In genomic region chr5:173298213-173298933, GRCh38 we compare ENCODE assay signal across 19 cellular contexts. TPM values are rescaled to one million over a fixed set of nuclear protein-coding genes. Genes with fewer than 3 reads are reported as not detected.
A peak's percentile ranks its signal among the peaks of the same experiment; 100 is the strongest.
DNase-seq lines count a peak whose midpoint lies in the region; ATAC-seq, FAIRE-seq and TF ChIP-seq lines count a peak whose summit lies in the region.
"Had no signal": no experiment of that assay in that cellular context is flagged by ENCODE, and none has a peak within 500 bp of the region (broad histone marks: within the 10 kb centered on the region; RNA-seq: fewer than 3 reads in every experiment).

No MANE protein-coding gene starts in this region.

- H3K4me1 ChIP-seq in HepG2 (ENCODE audit: insufficient read depth, low read length) (peaks cover 93% of the 10 kb centered on the region), right lobe of liver (no peaks in the 10 kb centered on the region), mesendoderm (ENCODE audit: control insufficient read depth, low read depth, low read length) (peaks cover 1% of the 10 kb centered on the region), neuronal stem cell (ENCODE audit: control insufficient read depth in 2 of 2, insufficient read depth in 1 of 2, low read depth in 1 of 2, low read length in 2 of 2) (peaks cover 32 to 46% of the 10 kb centered on the region in 2 donors), hepatocyte (ENCODE audit: insufficient read depth) (peaks cover 2% of the 10 kb centered on the region)

- H3K14ac ChIP-seq in neuronal stem cell (ENCODE audit: low read length): no peak overlapping the region

- no peak for FAIRE-seq in HepG2 (lab: Jason Lieb, UNC)
- FAIRE-seq: GM12892 had no signal

- DNase-seq in HepG2 (ENCODE audit: low spot score) (no peak), right lobe of liver (no peak), mesendoderm (peak; percentile 60), neuronal stem cell (ENCODE audit: low spot score) (no peak), A172 (ENCODE audit: low spot score) (no peak), hepatocyte (ENCODE audit: low spot score) (no peak)
- no peak for DNase-seq in activated CD4-positive, alpha-beta T cell treated with anti-CD3 and anti-CD28 coated beads, Interleukin-2, amount 50 U/mL, for 48 hours
- DNase-seq: AML-193; Calu3; CD4-positive, CD25-positive, alpha-beta regulatory T cell; DMS 273 treated with DMSO at 0.1 percent for 48 hours; DND-41; GDM1; Karpas-422 had no signal

- H3K27me3 ChIP-seq in HepG2 (ENCODE audit: control insufficient read depth in 1 of 2, insufficient read depth in 2 of 2, low read length in 2 of 2) (no peaks in the 10 kb centered on the region; a peak in 1 of 5 replicates), right lobe of liver (no peaks in the 10 kb centered on the region), mesendoderm (ENCODE audit: insufficient read depth, low read length, poor library complexity) (no peaks in the 10 kb centered on the region), neuronal stem cell (ENCODE audit: control insufficient read depth in 3 of 3, insufficient read depth in 3 of 3, low read depth in 1 of 3, low read length in 3 of 3) (peaks cover 0 to 11% (median 0%) of the 10 kb centered on the region in 3 experiments), hepatocyte (no peaks in the 10 kb centered on the region)

- peak overlapping the region; percentile 10 for H2BK120ac ChIP-seq in mesendoderm (ENCODE audit: low read depth, low read length)
- no peak overlapping the region for H2BK120ac ChIP-seq in neuronal stem cell (ENCODE audit: low read depth, low read length)

- H3K4ac ChIP-seq in mesendoderm (ENCODE audit: low read depth, low read length) (peak overlapping the region; percentile 6), neuronal stem cell (ENCODE audit: low read length) (peak overlapping the region; percentile 61)

- peak overlapping the region; percentile 47; the same call in 1 of the 2 replicates for H3K9ac ChIP-seq in HepG2 (ENCODE audit: insufficient read depth, low read depth, low read length)
- no peak overlapping the region for H3K9ac ChIP-seq in mesendoderm (ENCODE audit: low read length)
- no peak overlapping the region for H3K9ac ChIP-seq in neuronal stem cell (ENCODE audit: low read depth, low read length, poor library complexity)
- H3K9ac ChIP-seq: BLaER1 treated with 17β-estradiol and CSF1 and Interleukin-3, amounts not matched to agents 10 nM and 100 nM had no signal

- H4K20me1 ChIP-seq in HepG2 (ENCODE audit: insufficient read depth, low read length) (no peaks in the 10 kb centered on the region), hepatocyte (ENCODE audit: insufficient read depth, poor library complexity, severe bottlenecking) (no peaks in the 10 kb centered on the region)
- H4K20me1 ChIP-seq: BLaER1 treated with 17β-estradiol and CSF1 and Interleukin-3, amounts not matched to agents 10 nM and 100 nM had no signal

- H2BK15ac ChIP-seq in mesendoderm (replicated peaks; ENCODE audit: low read depth): no peak overlapping the region
- H2BK15ac ChIP-seq in neuronal stem cell (ENCODE audit: low read length): no peak overlapping the region

- intact Hi-C loops in HepG2 (cut with micrococcal nuclease; ENCODE audit: unreplicated experiment): loop anchor here (2.0 kb wide), 1 partner anchor 16 kb away; no protein-coding TSS in a partner anchor
- intact Hi-C loops in right lobe of liver (cut with DNase I): loop anchor here (5.0 to 10.0 kb wide), 3 partner anchors 34 to 279 kb away; no protein-coding TSS in a partner anchor

- CTCF ChIA-PET in HepG2 (lab: Yijun Ruan, JAX; ENCODE audit: low intra/inter-chr PET ratio, low total read pairs): interaction anchor here (2.6 kb wide), 1 partner anchor 33 kb away, joined by 9 read pairs; no protein-coding TSS in a partner anchor

- H3K27ac ChIP-seq in HepG2 (ENCODE audit: extremely low read length, insufficient read depth, low read length): no peak overlapping the region
- no peak overlapping the region for H3K27ac ChIP-seq in right lobe of liver
- no peak overlapping the region for H3K27ac ChIP-seq in mesendoderm (ENCODE audit: low read depth, low read length)
- peak overlapping the region; percentile 71 for H3K27ac ChIP-seq in neuronal stem cell (replicated peaks; ENCODE audit: low read length)
- no peak overlapping the region for H3K27ac ChIP-seq in hepatocyte
- H3K27ac ChIP-seq: 22Rv1; BLaER1 treated with 17β-estradiol and CSF1 and Interleukin-3, amounts not matched to agents 10 nM and 100 nM had no signal

- 55% methylated on average over 19 of the region's 19 CpGs for WGBS in HepG2 (ENCODE audit: low lambda C conversion rate)
- WGBS in right lobe of liver (ENCODE audit: insufficient coverage, low coverage, low lambda C conversion rate, missing lambda C conversion rate): 59% methylated on average over 15 of the region's 19 CpGs
- WGBS in mesendoderm (ENCODE audit: extremely low coverage, insufficient coverage, low lambda C conversion rate): no CpG with 5 or more reads among the region's 19 CpGs
- no CpG with 5 or more reads among the region's 19 CpGs for WGBS in neuronal stem cell (ENCODE audit: extremely low coverage in 2 of 2, insufficient read length in 2 of 2, insufficient replicate concordance in 1 of 2), 2 donors
- WGBS in hepatocyte (ENCODE audit: low lambda C conversion rate, missing lambda C conversion rate): 81% methylated on average over 19 of the region's 19 CpGs

- POLR2A ChIA-PET in HepG2 (lab: Yijun Ruan, JAX): interaction anchor here (1.2 to 11.1 kb wide), 3 partner anchors 18 to 439 kb away, joined by 3 to 513 read pairs (median 3); partner anchors contain the start of gene STC2

- H3K4me3 ChIP-seq in HepG2 (replicated peaks in 1 of 3; ENCODE audit: insufficient read depth in 1 of 3, low read depth in 2 of 3, low read length in 3 of 3) (peak overlapping the region; percentile 40 to 69 (median 60)), right lobe of liver (no peak overlapping the region), mesendoderm (ENCODE audit: low read length) (no peak overlapping the region), neuronal stem cell (ENCODE audit: low read length in 2 of 2) (no peak overlapping the region), hepatocyte (no peak overlapping the region)
- H3K4me3 ChIP-seq: BLaER1 treated with 17β-estradiol and CSF1 and Interleukin-3, amounts not matched to agents 10 nM and 100 nM had no signal

- no peaks in the 10 kb centered on the region for H3K9me3 ChIP-seq in HepG2 (ENCODE audit: low read length)
- no peaks in the 10 kb centered on the region for H3K9me3 ChIP-seq in right lobe of liver
- no peaks in the 10 kb centered on the region for H3K9me3 ChIP-seq in neuronal stem cell (replicated peaks in 1 of 2; ENCODE audit: control insufficient read depth in 2 of 2, insufficient read depth in 1 of 2, low read depth in 1 of 2, low read length in 2 of 2)
- no peaks in the 10 kb centered on the region for H3K9me3 ChIP-seq in hepatocyte (ENCODE audit: low read depth)
- H3K9me3 ChIP-seq: BLaER1 treated with 17β-estradiol and CSF1 and Interleukin-3, amounts not matched to agents 10 nM and 100 nM had no signal

- no peaks in the 10 kb centered on the region for H3K79me2 ChIP-seq in HepG2 (ENCODE audit: insufficient read depth, low read length)
- H3K79me2 ChIP-seq in mesendoderm (ENCODE audit: control insufficient read depth, insufficient read depth, low read length): no peaks in the 10 kb centered on the region
- H3K79me2 ChIP-seq in hepatocyte: no peaks in the 10 kb centered on the region

- H2AK5ac ChIP-seq in mesendoderm (ENCODE audit: low read length): no peak overlapping the region
- H2AK5ac ChIP-seq in neuronal stem cell (ENCODE audit: low read depth, low read length): peak overlapping the region; percentile 76

- TF ChIP-seq POLR2A in HepG2 (IDR thresholded peaks at IDR 0.05; ENCODE audit: insufficient read depth in 1 of 2, low read depth in 2 of 2, low read length in 2 of 2): no peak
- TF ChIP-seq POLR2A in right lobe of liver (IDR thresholded peaks at IDR 0.05): no peak

- H3K79me1 ChIP-seq in mesendoderm (ENCODE audit: low read length): no peaks in the 10 kb centered on the region
- peaks cover 1% of the 10 kb centered on the region for H3K79me1 ChIP-seq in neuronal stem cell (ENCODE audit: low read depth, low read length)

- H2BK5ac ChIP-seq in mesendoderm (ENCODE audit: low read length): no peak overlapping the region
- peak overlapping the region; percentile 71 for H2BK5ac ChIP-seq in neuronal stem cell (ENCODE audit: low read length)

- H3K4me2 ChIP-seq in HepG2 (ENCODE audit: low read depth, low read length) (peak overlapping the region; percentile 81), mesendoderm (ENCODE audit: low read length) (no peak overlapping the region), neuronal stem cell (ENCODE audit: insufficient read depth, low read length, poor library complexity, severe bottlenecking) (no peak overlapping the region), hepatocyte (no peak overlapping the region)
- H3K4me2 ChIP-seq: BLaER1 treated with 17β-estradiol and CSF1 and Interleukin-3, amounts not matched to agents 10 nM and 100 nM had no signal

- TF ChIP-seq CTCF in HepG2 (CRISPR knock-in tag; IDR thresholded peaks at IDR 0.05) (no peak), right lobe of liver (IDR thresholded peaks at IDR 0.05) (no peak), hepatocyte (IDR thresholded peaks at IDR 0.05; ENCODE audit: poor library complexity) (no peak)

- H3K18ac ChIP-seq in mesendoderm (ENCODE audit: low read length): peak overlapping the region; percentile 13
- peak overlapping the region; percentile 66 for H3K18ac ChIP-seq in neuronal stem cell (ENCODE audit: low read length)

- H4K5ac ChIP-seq in mesendoderm (ENCODE audit: low read length): no peak overlapping the region

- H4K8ac ChIP-seq in mesendoderm (ENCODE audit: low read depth, low read length) (no peak overlapping the region), neuronal stem cell (ENCODE audit: low read depth, low read length) (no peak overlapping the region)

- in situ Hi-C loops in HepG2 (cut with HindIII; ENCODE audit: extremely low pct_ligation_motif_present, low pct_unique_long_range_greater_than_20kb): loop anchor here (25.0 kb wide), 1 partner anchor 311 kb away; the partner anchor contains the start of gene ATP6V0E1

- H3K23ac ChIP-seq in mesendoderm (ENCODE audit: low read length) (no peak overlapping the region), neuronal stem cell (ENCODE audit: low read depth, low read length, poor library complexity) (no peak overlapping the region)

- H3K36me3 ChIP-seq in HepG2 (replicated peaks in 1 of 2; ENCODE audit: control insufficient read depth in 1 of 2, insufficient read depth in 2 of 2, low read length in 2 of 2): no peaks in the 10 kb centered on the region
- H3K36me3 ChIP-seq in right lobe of liver: no peaks in the 10 kb centered on the region
- no peaks in the 10 kb centered on the region for H3K36me3 ChIP-seq in mesendoderm (ENCODE audit: control insufficient read depth, insufficient read depth, low read length)
- no peaks in the 10 kb centered on the region for H3K36me3 ChIP-seq in neuronal stem cell (replicated peaks in 1 of 2; ENCODE audit: control insufficient read depth in 2 of 2, insufficient read depth in 2 of 2, low read length in 2 of 2)
- H3K36me3 ChIP-seq in hepatocyte (replicated peaks; ENCODE audit: insufficient read depth, low read depth): no peaks in the 10 kb centered on the region
- H3K36me3 ChIP-seq: BLaER1 treated with 17β-estradiol and CSF1 and Interleukin-3, amounts not matched to agents 10 nM and 100 nM had no signal

- TF ChIP-seq EP300 in HepG2 (IDR thresholded peaks at IDR 0.05; ENCODE audit: low read depth in 2 of 2, low read length in 2 of 2) (no peak), HepG2 (CRISPR knock-in tag; IDR thresholded peaks at IDR 0.05; ENCODE audit: borderline replicate concordance) (no peak)

- peak overlapping the region; percentile 68 for H4K91ac ChIP-seq in neuronal stem cell (ENCODE audit: low read depth, low read length, poor library complexity)

- no peak for TF ChIP-seq RAD21 in HepG2 (CRISPR knock-in tag; IDR thresholded peaks at IDR 0.05)

- H3K9me2 ChIP-seq in hepatocyte (replicated peaks; ENCODE audit: insufficient read depth): no peaks in the 10 kb centered on the region

- BruUV-seq in HepG2 (replicated peaks; lab: Mats Ljungman, UMichigan): no TSS peak

- H3K56ac ChIP-seq in mesendoderm (ENCODE audit: low read length): no peak overlapping the region

- no peak overlapping the region for H2AFZ ChIP-seq in HepG2 (ENCODE audit: low read length)
- peak overlapping the region; percentile 43 for H2AFZ ChIP-seq in neuronal stem cell (ENCODE audit: low read length)
- no peak overlapping the region for H2AFZ ChIP-seq in hepatocyte

- H2BK12ac ChIP-seq in neuronal stem cell (ENCODE audit: low read length): no peak overlapping the region

- ATAC-seq in HepG2: no peak
- ATAC-seq in right lobe of liver: no peak
- ATAC-seq in HG02885 (IDR thresholded peaks at IDR 0.05; ENCODE audit: poor library complexity, unreplicated experiment): no peak
- ATAC-seq: HCT116 had no signal

RNA-seq across cellular contexts. Expression of gene STC2, which starts 29.8 kb away (rescaled TPM):
- total RNA-seq in HepG2 (2016; rRNA removed; fragmentation: Illumina TruSeq; extraction: Trizol) (10.7 and 27.1 TPM in 2 replicates), right lobe of liver (10 to 100 TPM in 1 of 6 experiments, 1 to 10 TPM in 2, under 1 TPM in 1, not detected in 2; 0.20 to 18.8 (median 3.4) TPM), hepatocyte (26.6 and 28.6 TPM in 2 replicates)
- total RNA-seq in HepG2 (2016; cell fraction: cytosol; rRNA removed; fragmentation: Illumina TruSeq; extraction: Trizol; ENCODE audit: low read depth): 2.6 and 3.3 TPM in 2 replicates
- total RNA-seq in HepG2 (2016; cell fraction: insoluble cytoplasmic fraction; rRNA removed; fragmentation: Illumina TruSeq; extraction: Trizol): 7.9 and 28.0 TPM in 2 replicates
- total RNA-seq in HepG2 (2016; cell fraction: membrane; rRNA removed; fragmentation: Illumina TruSeq; extraction: Trizol): 6.2 and 6.4 TPM in 2 replicates
- total RNA-seq in HepG2 (2016; cell fraction: nucleus; rRNA removed; fragmentation: Illumina TruSeq; extraction: Trizol): 33.8 and 37.3 TPM in 2 replicates
- polyA plus RNA-seq in HepG2 (2011; rRNA removed) (69.2 and 94.0 TPM in 2 replicates), hepatocyte (27.8 and 38.8 TPM in 2 replicates)
- polyA plus RNA-seq in HepG2 (2011; cell fraction: cytosol; rRNA removed): 102 and 149 TPM in 2 replicates
- polyA plus RNA-seq in HepG2 (2011; cell fraction: nucleus; rRNA removed): 198 and 199 TPM in 2 replicates
- polyA plus RNA-seq in HepG2 (2012): 94.1 and 190 TPM in 2 replicates
- polyA plus RNA-seq in HepG2 (2016; cell fraction: cytosol; fragmentation: Illumina TruSeq; extraction: Trizol; ENCODE audit: low read depth): 2.2 TPM in 2 replicates
- polyA plus RNA-seq in HepG2 (2016; cell fraction: insoluble cytoplasmic fraction; fragmentation: Illumina TruSeq; extraction: Trizol; ENCODE audit: low read depth): 8.5 and 9.7 TPM in 2 replicates
- 3.9 and 4.3 TPM in 2 replicates for polyA plus RNA-seq in HepG2 (2016; cell fraction: membrane; fragmentation: Illumina TruSeq; extraction: Trizol; ENCODE audit: low read depth)
- polyA plus RNA-seq in HepG2 (2016; cell fraction: nucleus; fragmentation: Illumina TruSeq; extraction: Trizol; ENCODE audit: insufficient read depth, low read depth): 51.5 and 52.5 TPM in 2 replicates
- polyA minus RNA-seq in HepG2 (2011; rRNA and poly(A)+ RNA removed; ENCODE audit: low replicate concordance): 19.1 and 61.4 TPM in 2 replicates
- polyA minus RNA-seq in HepG2 (2011; cell fraction: cytosol; rRNA and poly(A)+ RNA removed): 90.7 and 104 TPM in 2 replicates
- 135 and 186 TPM in 2 replicates for polyA minus RNA-seq in HepG2 (2011; cell fraction: nucleus; rRNA and poly(A)+ RNA removed)
- polyA plus RNA-seq in mesendoderm (2013, experiment 1 of 2): 23.3 TPM
- 24.9 TPM for polyA plus RNA-seq in mesendoderm (2013, experiment 2 of 2)
- polyA plus RNA-seq in neuronal stem cell (2013, experiment 1 of 2): 5.7 TPM
- polyA plus RNA-seq in neuronal stem cell (2013, experiment 2 of 2): 6.0 TPM
- total RNA-seq in A172 (2014; rRNA removed; shearing (Covaris generic)): 0.03 and 0.10 TPM in 2 replicates
- total RNA-seq: CD4-positive, CD25-positive, alpha-beta regulatory T cell had no signal
- polyA plus RNA-seq: CD4-positive, CD25-positive, alpha-beta regulatory T cell had no signal

Comparison
In these comparisons a context has a peak if more than half of its experiments do, and no peak if none do; other contexts are left out.
1. H3K4me3 ChIP-seq: peak in HepG2 (3 of 3); none in right lobe of liver (0 of 3), mesendoderm (single experiment), neuronal stem cell (0 of 2) and hepatocyte (single experiment).